ENCODE assay signal across 8 cellular contexts in the genomic region with DNA sequence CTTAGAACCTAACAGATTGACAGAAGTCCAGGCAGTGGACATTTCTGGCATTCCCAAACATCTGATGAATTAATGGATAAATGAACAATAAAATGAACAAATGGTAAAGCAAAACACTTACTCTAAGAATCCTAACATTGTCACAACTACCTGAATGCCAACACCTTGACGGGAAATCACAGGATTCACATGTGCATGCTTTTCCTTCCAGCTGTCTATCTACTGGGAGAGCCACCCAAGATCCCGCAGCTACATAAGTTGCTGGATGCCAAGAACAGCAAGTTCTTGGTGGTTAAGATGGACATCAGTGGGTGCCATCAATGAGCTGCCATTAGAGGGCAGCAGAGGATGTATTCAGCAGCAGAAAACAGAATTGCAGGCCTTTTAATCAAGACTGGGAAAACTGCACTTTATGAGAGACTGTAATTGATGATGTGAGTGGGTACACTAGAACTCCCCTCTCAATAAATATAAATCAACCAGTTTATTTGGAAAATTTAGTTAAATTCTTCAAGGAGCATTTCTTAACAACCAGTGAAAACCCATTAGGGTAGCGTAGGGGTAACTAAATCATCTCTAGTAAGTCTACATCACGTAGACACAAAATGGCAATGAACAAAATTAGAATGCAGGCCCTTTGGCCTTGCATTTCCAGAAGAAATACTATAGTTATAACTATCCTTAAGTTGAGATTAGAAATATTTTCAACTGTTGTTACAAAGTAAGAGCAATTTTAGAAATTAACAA. TPM values are rescaled to one million over a fixed set of nuclear protein-coding genes. Genes with fewer than 3 reads are reported as not detected.
DNase-seq lines count a peak whose midpoint lies in the region; ATAC-seq and TF ChIP-seq lines count a peak whose summit lies in the region.

No MANE protein-coding gene starts in this region.

- H3K9me3 Mint-ChIP-seq in natural killer cell treated with Interleukin-12 subunit alpha and Interleukin-12 subunit beta and Interleukin-15 and Interleukin-18, amount 100 ng/mL, for 72 hours, result no peaks in the 10 kb centered on the region

- H3K4me3 Mint-ChIP-seq in natural killer cell treated with Interleukin-12 subunit alpha and Interleukin-12 subunit beta and Interleukin-15 and Interleukin-18, amount 100 ng/mL, for 72 hours, result no peak overlapping the region

- no peak overlapping the region for H3K27ac ChIP-seq in C4-2B
- H3K27ac ChIP-seq in substantia nigra (ENCODE audit: low read depth, low read length, poor library complexity, severe bottlenecking), result no peak overlapping the region

- peak; percentile 91 for TF ChIP-seq CTCF in C4-2B (conservative IDR thresholded peaks at IDR 0.05)

- H3K36me3 Mint-ChIP-seq in natural killer cell treated with Interleukin-12 subunit alpha and Interleukin-12 subunit beta and Interleukin-15 and Interleukin-18, amount 100 ng/mL, for 72 hours, result no peaks in the 10 kb centered on the region

- peak; percentile 73 for DNase-seq in NCI-H69 (lab: John Stamatoyannopoulos, UW)
- peak; percentile 32 for DNase-seq in activated T-cell treated with anti-CD3 and anti-CD28 coated beads for 1 hour (ENCODE audit: low read depth)
- DNase-seq in fibroblast of gingiva (ENCODE audit: low read depth), result peak; percentile 84
- peak; percentile 68 for DNase-seq in natural killer cell treated with Interleukin-12 subunit alpha and Interleukin-12 subunit beta and Interleukin-15 and Interleukin-18, amount 100 ng/mL, for 72 hours (ENCODE audit: low spot score)
- DNase-seq in substantia nigra (lab: John Stamatoyannopoulos, UW), result peak in 43 of 49 donors; percentile 3 to 80 (median 44)

- H3K27me3 Mint-ChIP-seq in natural killer cell treated with Interleukin-12 subunit alpha and Interleukin-12 subunit beta and Interleukin-15 and Interleukin-18, amount 100 ng/mL, for 72 hours, result no peaks in the 10 kb centered on the region

- peak; percentile 79 for ATAC-seq in GM19025 (IDR thresholded peaks at IDR 0.05; ENCODE audit: low read depth, unreplicated experiment)
- ATAC-seq in HG03442 (IDR thresholded peaks at IDR 0.05; ENCODE audit: unreplicated experiment), result peak; percentile 87
- ATAC-seq in natural killer cell treated with Interleukin-12 subunit alpha and Interleukin-12 subunit beta and Interleukin-15 and Interleukin-18, amount 100 ng/mL, for 72 hours, result no peak

- H3K4me1 Mint-ChIP-seq in natural killer cell treated with Interleukin-12 subunit alpha and Interleukin-12 subunit beta and Interleukin-15 and Interleukin-18, amount 100 ng/mL, for 72 hours (ENCODE audit: low read depth in 2 of 2), result peaks cover 5 to 14% of the 10 kb centered on the region in 2 donors

- no peak overlapping the region for H3K27ac Mint-ChIP-seq in natural killer cell treated with Interleukin-12 subunit alpha and Interleukin-12 subunit beta and Interleukin-15 and Interleukin-18, amount 100 ng/mL, for 72 hours

RNA-seq across cellular contexts. Expression of gene SESTD1, which starts 45.6 kb away (rescaled TPM):
- total RNA-seq in natural killer cell treated with Interleukin-12 subunit alpha and Interleukin-12 subunit beta and Interleukin-15 and Interleukin-18, amount 100 ng/mL, for 72 hours, result 10 to 100 TPM; 11.1 to 12.0 TPM

Comparison
In these comparisons a context has a peak if more than half of its experiments do, and no peak if none do; other contexts are left out.
1. ATAC-seq: peak in GM19025 (single experiment) and HG03442 (single experiment); none in natural killer cell treated with Interleukin-12 subunit alpha and Interleukin-12 subunit beta and Interleukin-15 and Interleukin-18, amount 100 ng/mL, for 72 hours (0 of 2).
2. DNase-seq: peak in every context shown above with its lines; median percentile 84 in fibroblast of gingiva; 73 in NCI-H69; 68 in natural killer cell treated with Interleukin-12 subunit alpha and Interleukin-12 subunit beta and Interleukin-15 and Interleukin-18, amount 100 ng/mL, for 72 hours; 44 in substantia nigra; 32 in activated T-cell treated with anti-CD3 and anti-CD28 coated beads for 1 hour.